ENCODE assay signal across 38 cellular contexts in the genomic region with DNA sequence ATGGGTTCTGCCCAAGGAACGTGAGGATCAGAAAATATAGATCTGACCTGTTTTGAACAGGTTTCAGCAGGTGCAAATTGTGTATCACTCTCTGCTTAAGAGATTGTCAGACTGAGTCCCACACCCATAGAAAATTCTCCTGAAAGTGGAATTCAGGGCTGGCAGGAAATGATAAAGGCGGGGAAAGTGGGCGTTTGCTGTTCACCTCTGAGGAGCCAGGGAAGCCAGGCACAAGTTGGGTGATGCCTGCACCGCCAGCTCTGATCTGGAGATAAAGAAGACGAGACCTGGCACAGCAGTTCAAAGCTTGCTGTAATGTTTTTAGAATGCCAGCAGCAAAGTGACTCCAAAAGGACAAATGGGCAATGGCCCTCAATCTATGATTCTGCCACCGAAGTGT.
"Had no signal": no experiment of that assay in that cellular context is flagged by ENCODE, and none has a peak within 500 bp of the region (broad histone marks: within the 10 kb centered on the region; RNA-seq: fewer than 3 reads in every experiment).

No MANE protein-coding gene starts in this region.

- H3K9me3 ChIP-seq: ascending aorta had no signal

- H3K4me1 ChIP-seq: ascending aorta had no signal

- H3K4me3 ChIP-seq: ascending aorta, cardiac muscle cell had no signal

- H3K27me3 ChIP-seq: ascending aorta, cardiac muscle cell had no signal

- H3K27ac ChIP-seq: ascending aorta, cardiac muscle cell, VCaP had no signal

- H3K4me3 Mint-ChIP-seq: activated B cell treated with CpG ODN at 0.5 μM for 24 hours; activated CD4-positive, alpha-beta memory T cell treated with anti-CD3 and anti-CD28 coated beads, Interleukin-2, amount 10 ng/mL, durations not matched to agents 7 days and 5 days; activated CD4-positive, alpha-beta T cell treated with anti-CD3 and anti-CD28 coated beads for 36 hours; activated CD4-positive, alpha-beta T cell treated with anti-CD3 and anti-CD28 coated beads, Interleukin-2, amount 10 ng/mL, durations not matched to agents 7 days and 5 days; activated CD8-positive, alpha-beta memory T cell treated with anti-CD3 and anti-CD28 coated beads, Interleukin-2, amount 10 ng/mL, durations not matched to agents 7 days and 5 days; activated CD8-positive, alpha-beta T cell treated with anti-CD3 and anti-CD28 coated beads, Interleukin-2, amount 10 ng/mL, durations not matched to agents 7 days and 5 days; activated naive CD4-positive, alpha-beta T cell treated with anti-CD3 and anti-CD28 coated beads, Interleukin-2, amount 10 ng/mL, durations not matched to agents 7 days and 5 days; activated naive CD4-positive, alpha-beta T cell treated with anti-CD3 and anti-CD28 coated beads, Interleukin-2, amount 50 U/mL, for 24 hours; activated naive CD8-positive, alpha-beta T cell; activated naive CD8-positive, alpha-beta T cell treated with anti-CD3 and anti-CD28 coated beads, Interleukin-2, amount 10 ng/mL, durations not matched to agents 7 days and 5 days; activated naive CD8-positive, alpha-beta T cell treated with anti-CD3 and anti-CD28 coated beads, Interleukin-2, amount 50 U/mL, for 24 hours; activated T-cell treated with anti-CD3 and anti-CD28 coated beads, Interleukin-2, amount 50 U/mL, for 24 hours; activated T-helper 17 cell treated with anti-CD3 and anti-CD28 coated beads, Interleukin-2, amount 50 U/mL, for 72 hours; brain; central memory CD8-positive, alpha-beta T cell; T-helper 1 cell treated with Interleukin-12 subunit alpha and Interleukin-12 subunit beta and Interleukin-4 antibody, amounts not matched to agents 30 μg/mL and 1 μg/mL, for 36 hours; T-helper 2 cell treated with Interferon-gamma antibody and Interleukin-4, amounts not matched to agents 5 μg/mL and 100 μg/mL, for 36 hours had no signal

- FAIRE-seq: bronchial epithelial cell, TTC549 had no signal

- H3K4me1 Mint-ChIP-seq: activated CD4-positive, alpha-beta memory T cell treated with anti-CD3 and anti-CD28 coated beads, Interleukin-2, amount 10 ng/mL, durations not matched to agents 7 days and 5 days; activated CD4-positive, alpha-beta T cell treated with anti-CD3 and anti-CD28 coated beads for 36 hours; activated CD4-positive, alpha-beta T cell treated with anti-CD3 and anti-CD28 coated beads, Interleukin-2, amount 10 ng/mL, durations not matched to agents 7 days and 5 days; activated CD8-positive, alpha-beta memory T cell treated with anti-CD3 and anti-CD28 coated beads, Interleukin-2, amount 10 ng/mL, durations not matched to agents 7 days and 5 days; activated naive CD4-positive, alpha-beta T cell treated with anti-CD3 and anti-CD28 coated beads, Interleukin-2, amount 10 ng/mL, durations not matched to agents 7 days and 5 days; activated naive CD4-positive, alpha-beta T cell treated with anti-CD3 and anti-CD28 coated beads, Interleukin-2, amount 50 U/mL, for 24 hours; activated naive CD8-positive, alpha-beta T cell treated with anti-CD3 and anti-CD28 coated beads, Interleukin-2, amount 10 ng/mL, durations not matched to agents 7 days and 5 days; activated T-helper 17 cell treated with anti-CD3 and anti-CD28 coated beads, Interleukin-2, amount 50 U/mL, for 72 hours; brain; central memory CD8-positive, alpha-beta T cell had no signal

- H3K36me3 ChIP-seq: ascending aorta, cardiac muscle cell had no signal

- H3K27me3 Mint-ChIP-seq: activated B cell treated with CpG ODN at 0.5 μM for 24 hours; activated CD4-positive, alpha-beta memory T cell treated with anti-CD3 and anti-CD28 coated beads, Interleukin-2, amount 10 ng/mL, durations not matched to agents 7 days and 5 days; activated CD4-positive, alpha-beta T cell treated with anti-CD3 and anti-CD28 coated beads for 36 hours; activated CD8-positive, alpha-beta memory T cell treated with anti-CD3 and anti-CD28 coated beads, Interleukin-2, amount 10 ng/mL, durations not matched to agents 7 days and 5 days; activated naive CD4-positive, alpha-beta T cell treated with anti-CD3 and anti-CD28 coated beads, Interleukin-2, amount 10 ng/mL, durations not matched to agents 7 days and 5 days; activated naive CD4-positive, alpha-beta T cell treated with anti-CD3 and anti-CD28 coated beads, Interleukin-2, amount 50 U/mL, for 24 hours; activated naive CD8-positive, alpha-beta T cell; activated naive CD8-positive, alpha-beta T cell treated with anti-CD3 and anti-CD28 coated beads, Interleukin-2, amount 10 ng/mL, durations not matched to agents 7 days and 5 days; activated naive CD8-positive, alpha-beta T cell treated with anti-CD3 and anti-CD28 coated beads, Interleukin-2, amount 50 U/mL, for 24 hours; activated T-cell treated with anti-CD3 and anti-CD28 coated beads, Interleukin-2, amount 50 U/mL, for 24 hours; activated T-helper 17 cell treated with anti-CD3 and anti-CD28 coated beads, Interleukin-2, amount 50 U/mL, for 72 hours; brain; central memory CD8-positive, alpha-beta T cell had no signal

- ATAC-seq: activated CD4-positive, alpha-beta T cell treated with anti-CD3 and anti-CD28 coated beads for 36 hours; activated CD4-positive, CD25-positive, alpha-beta regulatory T cell treated with anti-CD3 and anti-CD28 coated beads, Interleukin-2, amount 50 U/mL, for 24 hours; activated CD8-positive, alpha-beta memory T cell treated with anti-CD3 and anti-CD28 coated beads, Interleukin-2, amount 10 ng/mL, durations not matched to agents 7 days and 5 days; activated CD8-positive, alpha-beta T cell treated with anti-CD3 and anti-CD28 coated beads, Interleukin-2, amount 10 ng/mL, durations not matched to agents 7 days and 5 days; activated naive CD8-positive, alpha-beta T cell treated with anti-CD3 and anti-CD28 coated beads, Interleukin-2, amount 50 U/mL, for 24 hours; activated T-helper 17 cell treated with anti-CD3 and anti-CD28 coated beads, Interleukin-2, amount 50 U/mL, for 72 hours had no signal

- H3K27ac Mint-ChIP-seq: activated B cell treated with CpG ODN at 0.5 μM for 24 hours; activated CD4-positive, alpha-beta memory T cell treated with anti-CD3 and anti-CD28 coated beads, Interleukin-2, amount 10 ng/mL, durations not matched to agents 7 days and 5 days; activated CD4-positive, alpha-beta T cell treated with anti-CD3 and anti-CD28 coated beads for 36 hours; activated CD4-positive, alpha-beta T cell treated with anti-CD3 and anti-CD28 coated beads, Interleukin-2, amount 10 ng/mL, durations not matched to agents 7 days and 5 days; activated CD8-positive, alpha-beta memory T cell treated with anti-CD3 and anti-CD28 coated beads, Interleukin-2, amount 10 ng/mL, durations not matched to agents 7 days and 5 days; activated CD8-positive, alpha-beta T cell treated with anti-CD3 and anti-CD28 coated beads, Interleukin-2, amount 10 ng/mL, durations not matched to agents 7 days and 5 days; activated naive CD4-positive, alpha-beta T cell treated with anti-CD3 and anti-CD28 coated beads, Interleukin-2, amount 10 ng/mL, durations not matched to agents 7 days and 5 days; activated naive CD4-positive, alpha-beta T cell treated with anti-CD3 and anti-CD28 coated beads, Interleukin-2, amount 50 U/mL, for 24 hours; activated naive CD8-positive, alpha-beta T cell; activated naive CD8-positive, alpha-beta T cell treated with anti-CD3 and anti-CD28 coated beads, Interleukin-2, amount 10 ng/mL, durations not matched to agents 7 days and 5 days; activated naive CD8-positive, alpha-beta T cell treated with anti-CD3 and anti-CD28 coated beads, Interleukin-2, amount 50 U/mL, for 24 hours; activated T-cell treated with anti-CD3 and anti-CD28 coated beads, Interleukin-2, amount 50 U/mL, for 24 hours; activated T-helper 17 cell treated with anti-CD3 and anti-CD28 coated beads, Interleukin-2, amount 50 U/mL, for 72 hours; brain; T-helper 1 cell treated with Interleukin-12 subunit alpha and Interleukin-12 subunit beta and Interleukin-4 antibody, amounts not matched to agents 30 μg/mL and 1 μg/mL, for 36 hours; T-helper 2 cell treated with Interferon-gamma antibody and Interleukin-4, amounts not matched to agents 5 μg/mL and 100 μg/mL, for 36 hours had no signal

- DNase-seq: activated B cell treated with CpG ODN at 0.5 μM for 24 hours; activated CD4-positive, alpha-beta memory T cell treated with anti-CD3 and anti-CD28 coated beads, Interleukin-2, amount 10 ng/mL, durations not matched to agents 7 days and 5 days; activated CD4-positive, alpha-beta T cell treated with anti-CD3 and anti-CD28 coated beads for 1 hour; activated CD4-positive, alpha-beta T cell treated with anti-CD3 and anti-CD28 coated beads for 36 hours; activated CD4-positive, alpha-beta T cell treated with anti-CD3 and anti-CD28 coated beads for 48 hours; activated CD4-positive, alpha-beta T cell treated with anti-CD3 and anti-CD28 coated beads, Interleukin-2, amount 10 ng/mL, durations not matched to agents 7 days and 5 days; activated CD4-positive, alpha-beta T cell treated with anti-CD3 and anti-CD28 coated beads, Interleukin-2, amount 50 U/mL, for 48 hours; activated CD8-positive, alpha-beta memory T cell treated with anti-CD3 and anti-CD28 coated beads for 24 hours; activated CD8-positive, alpha-beta memory T cell treated with anti-CD3 and anti-CD28 coated beads, Interleukin-2, amount 10 ng/mL, durations not matched to agents 7 days and 5 days; activated CD8-positive, alpha-beta memory T cell treated with anti-CD3 and anti-CD28 coated beads, Interleukin-2, amount 50 U/mL, for 48 hours; activated CD8-positive, alpha-beta T cell treated with anti-CD3 and anti-CD28 coated beads, Interleukin-2, amount 10 ng/mL, durations not matched to agents 7 days and 5 days; activated gamma-delta T cell; activated naive CD4-positive, alpha-beta T cell treated with anti-CD3 and anti-CD28 coated beads, Interleukin-2, amount 10 ng/mL, durations not matched to agents 7 days and 5 days; activated naive CD4-positive, alpha-beta T cell treated with Interleukin-2 at 50 U/mL for 16 hours; activated naive CD8-positive, alpha-beta T cell treated with anti-CD3 and anti-CD28 coated beads, Interleukin-2, amount 10 ng/mL, durations not matched to agents 7 days and 5 days; activated naive CD8-positive, alpha-beta T cell treated with anti-CD3 and anti-CD28 coated beads, Interleukin-2, amount 50 U/mL, for 24 hours; activated T-cell treated with anti-CD3 and anti-CD28 coated beads, Interleukin-2, amount 50 U/mL, for 24 hours; activated T-cell treated with anti-CD3 and anti-CD28 coated beads, Interleukin-2, amount 50 U/mL, for 48 hours; amygdala; anterior cingulate cortex; cerebellar nuclear complex; SW 1271; T-helper 1 cell; T-helper 2 cell; T-helper 9 cell had no signal

- H3K36me3 Mint-ChIP-seq: activated CD8-positive, alpha-beta memory T cell treated with anti-CD3 and anti-CD28 coated beads, Interleukin-2, amount 10 ng/mL, durations not matched to agents 7 days and 5 days; activated naive CD4-positive, alpha-beta T cell treated with anti-CD3 and anti-CD28 coated beads, Interleukin-2, amount 10 ng/mL, durations not matched to agents 7 days and 5 days; activated naive CD4-positive, alpha-beta T cell treated with anti-CD3 and anti-CD28 coated beads, Interleukin-2, amount 50 U/mL, for 24 hours; activated naive CD8-positive, alpha-beta T cell; activated naive CD8-positive, alpha-beta T cell treated with anti-CD3 and anti-CD28 coated beads, Interleukin-2, amount 10 ng/mL, durations not matched to agents 7 days and 5 days had no signal

- H3K9me3 Mint-ChIP-seq: activated B cell treated with CpG ODN at 0.5 μM for 24 hours; activated CD4-positive, alpha-beta T cell treated with anti-CD3 and anti-CD28 coated beads, Interleukin-2, amount 10 ng/mL, durations not matched to agents 7 days and 5 days; activated naive CD4-positive, alpha-beta T cell treated with anti-CD3 and anti-CD28 coated beads, Interleukin-2, amount 10 ng/mL, durations not matched to agents 7 days and 5 days; activated naive CD8-positive, alpha-beta T cell treated with anti-CD3 and anti-CD28 coated beads, Interleukin-2, amount 10 ng/mL, durations not matched to agents 7 days and 5 days; T-helper 2 cell treated with Interferon-gamma antibody and Interleukin-4, amounts not matched to agents 5 μg/mL and 100 μg/mL, for 36 hours had no signal
